Comparison of ENCODE assay signal across 8 cellular contexts in genomic region chr5:43556857-43557593, GRCh38. TPM values are rescaled to one million over a fixed set of nuclear protein-coding genes. Genes with fewer than 3 reads are reported as not detected.
DNase-seq lines count a peak whose midpoint lies in the region; ATAC-seq lines count a peak whose summit lies in the region.

A gene with protein sequence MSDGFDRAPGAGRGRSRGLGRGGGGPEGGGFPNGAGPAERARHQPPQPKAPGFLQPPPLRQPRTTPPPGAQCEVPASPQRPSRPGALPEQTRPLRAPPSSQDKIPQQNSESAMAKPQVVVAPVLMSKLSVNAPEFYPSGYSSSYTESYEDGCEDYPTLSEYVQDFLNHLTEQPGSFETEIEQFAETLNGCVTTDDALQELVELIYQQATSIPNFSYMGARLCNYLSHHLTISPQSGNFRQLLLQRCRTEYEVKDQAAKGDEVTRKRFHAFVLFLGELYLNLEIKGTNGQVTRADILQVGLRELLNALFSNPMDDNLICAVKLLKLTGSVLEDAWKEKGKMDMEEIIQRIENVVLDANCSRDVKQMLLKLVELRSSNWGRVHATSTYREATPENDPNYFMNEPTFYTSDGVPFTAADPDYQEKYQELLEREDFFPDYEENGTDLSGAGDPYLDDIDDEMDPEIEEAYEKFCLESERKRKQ (minus strand): TSS chr5:43557077. CDS start chr5:43556846, 231 bp downstream.

- ATAC-seq in GM19452 (IDR thresholded peaks at IDR 0.05; ENCODE audit: unreplicated experiment) (peak; percentile 95), HG03575 (IDR thresholded peaks at IDR 0.05; ENCODE audit: extremely low read depth, insufficient number of reproducible peaks, low FRiP score, unreplicated experiment) (peak; percentile 52)

- H3K36me3 ChIP-seq in endocrine pancreas (ENCODE audit: control insufficient read depth, insufficient read depth, low read length) = no peaks in the 10 kb centered on the region

- H3K9me3 ChIP-seq in endocrine pancreas (ENCODE audit: control insufficient read depth, low read length) = no peaks in the 10 kb centered on the region

- peak within 1 kb of the TSS; percentile 99 for H3K9ac ChIP-seq in endocrine pancreas (ENCODE audit: control insufficient read depth, insufficient read depth, low read length)

- peak within 1 kb of the TSS; percentile 95 for H3K4me3 ChIP-seq in endocrine pancreas (ENCODE audit: control insufficient read depth, insufficient read depth, low read length)

- no peaks in the 10 kb centered on the region for H3K27me3 ChIP-seq in endocrine pancreas (ENCODE audit: control insufficient read depth, insufficient read depth, low read length)

- peaks cover 27% of the 10 kb centered on the region for H3K4me1 ChIP-seq in endocrine pancreas (ENCODE audit: control insufficient read depth, insufficient read depth, low read length)

- DNase-seq in COLO829 (ENCODE audit: low spot score) (peak; percentile 38), NOMO-1 (lab: John Stamatoyannopoulos, UW; ENCODE audit: unreplicated experiment in 2 of 2) (peak; percentile 92 to 98), mesenteric fat pad (ENCODE audit: low spot score) (peak; percentile 94)
- DNase-seq in activated CD8-positive, alpha-beta memory T cell treated with anti-CD3 and anti-CD28 coated beads for 4 hours (ENCODE audit: low read depth in 2 of 2) = peak; percentile 63 to 64
- DNase-seq in stimulated activated CD8-positive, alpha-beta memory T cell treated with anti-CD3 and anti-CD28 coated beads, Interleukin-15, amount 100 ng/mL, for 24 hours (ENCODE audit: low read depth) = peak; percentile 65

RNA-seq across cellular contexts. Expression of the gene that starts here (rescaled TPM):
- 89.0 TPM for total RNA-seq in mesenteric fat pad

Comparison
In these comparisons a context has a peak if more than half of its experiments do, and no peak if none do; other contexts are left out.
1. Peak in every context shown above with its lines: DNase-seq, ATAC-seq and H3K4me3 ChIP-seq.
2. DNase-seq: peak in every context shown above with its lines; median percentile 95 in NOMO-1; 94 in mesenteric fat pad; 65 in stimulated activated CD8-positive, alpha-beta memory T cell treated with anti-CD3 and anti-CD28 coated beads, Interleukin-15, amount 100 ng/mL, for 24 hours; 64 in activated CD8-positive, alpha-beta memory T cell treated with anti-CD3 and anti-CD28 coated beads for 4 hours; 38 in COLO829.